In the genomic region with DNA sequence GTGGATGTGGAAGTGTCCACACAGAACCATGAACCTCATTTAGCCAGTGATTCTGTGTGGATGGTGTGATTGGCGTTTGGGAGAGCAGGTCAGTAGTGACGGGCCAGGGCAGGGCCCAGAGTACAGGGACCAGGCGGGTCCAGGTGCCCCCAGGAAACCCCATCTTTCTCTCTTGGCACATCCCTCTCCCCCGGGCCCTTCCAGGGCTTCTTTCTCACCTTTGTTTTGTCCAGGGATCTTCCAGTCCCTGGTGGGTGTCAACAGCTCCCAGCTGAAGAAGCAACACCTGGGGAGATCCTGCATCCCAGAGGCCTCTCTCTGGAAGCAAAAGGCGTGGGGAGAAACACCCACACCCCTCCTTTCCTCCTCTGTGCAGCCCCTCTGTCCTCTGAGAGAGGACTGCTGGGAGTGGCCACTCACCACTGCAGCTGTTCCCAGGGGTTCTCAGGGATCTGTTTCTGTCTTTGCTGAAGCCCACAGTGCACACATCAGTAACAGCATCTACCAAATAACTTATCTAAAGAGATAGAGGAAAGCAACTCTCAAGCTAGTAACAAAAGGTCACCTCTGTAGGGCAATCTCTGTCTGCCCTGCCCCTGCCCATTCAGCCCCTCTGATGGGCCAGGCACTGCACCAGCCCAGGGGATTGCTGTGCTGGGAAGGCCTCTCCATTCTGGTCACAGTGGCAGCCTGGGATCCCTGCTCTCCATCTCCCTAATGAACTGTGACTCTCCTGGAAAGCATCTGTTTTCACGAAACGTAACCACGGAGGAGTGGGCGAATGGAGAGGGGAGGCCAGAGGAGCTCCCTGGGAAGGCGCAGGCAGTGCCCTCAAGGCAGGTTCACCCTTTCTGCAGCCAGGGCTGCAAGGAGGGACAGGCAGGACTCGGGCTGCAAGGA, we compare ENCODE assay signal across 18 cellular contexts.
DNase-seq lines count a peak whose midpoint lies in the region; ATAC-seq and TF ChIP-seq lines count a peak whose summit lies in the region.
"Had no signal": no experiment of that assay in that cellular context is flagged by ENCODE, and none has a peak within 500 bp of the region (broad histone marks: within the 10 kb centered on the region; RNA-seq: fewer than 3 reads in every experiment).

No MANE protein-coding gene starts in this region.

- H3K9me3 ChIP-seq in AG04450 (ENCODE audit: control insufficient read depth, insufficient read depth, low read length) (no peaks in the 10 kb centered on the region), adipocyte (ENCODE audit: control insufficient read depth, low read length) (no peaks in the 10 kb centered on the region), neural progenitor cell (ENCODE audit: low read depth) (no peaks in the 10 kb centered on the region)
- H3K9me3 ChIP-seq: neutrophil, right lobe of liver had no signal

- ATAC-seq in GM21576 (IDR thresholded peaks at IDR 0.05; ENCODE audit: unreplicated experiment) (no peak), HG03095 (IDR thresholded peaks at IDR 0.05; ENCODE audit: unreplicated experiment) (no peak)
- ATAC-seq: right lobe of liver; stimulated activated naive CD8-positive, alpha-beta T cell treated with anti-CD3 and anti-CD28 coated beads, Interleukin-15, amount 100 ng/mL, for 72 hours had no signal

- H3K27ac ChIP-seq in AG04450 (ENCODE audit: low read depth, low read length) (peak overlapping the region; percentile 11), neural progenitor cell (no peak overlapping the region)
- H3K27ac ChIP-seq: neutrophil, right lobe of liver had no signal

- no peaks in the 10 kb centered on the region for H3K27me3 ChIP-seq in AG04450 (ENCODE audit: control insufficient read depth, insufficient read depth, low read length)
- H3K27me3 ChIP-seq in adipocyte (replicated peaks; ENCODE audit: control insufficient read depth, insufficient read depth, low read length): no peaks in the 10 kb centered on the region
- H3K27me3 ChIP-seq in neural progenitor cell: no peaks in the 10 kb centered on the region
- H3K27me3 ChIP-seq: neutrophil, right lobe of liver had no signal

- CTCF ChIA-PET in AG04450 (lab: Charles Lee): interaction anchor here (0.6 kb wide), 1 partner anchor 345 kb away, joined by 5 read pairs; no protein-coding TSS in a partner anchor

- no peak for TF ChIP-seq CTCF in AG04450 (IDR thresholded peaks at IDR 0.05; ENCODE audit: low read depth, low read length)
- TF ChIP-seq CTCF in neural progenitor cell (IDR thresholded peaks at IDR 0.05): no peak

- H2AFZ ChIP-seq in neural progenitor cell (replicated peaks): peak overlapping the region; percentile 50

- H3K4me1 Mint-ChIP-seq in neural progenitor cell: peaks cover 2% of the 10 kb centered on the region
- H3K4me1 Mint-ChIP-seq: stimulated activated naive CD8-positive, alpha-beta T cell treated with anti-CD3 and anti-CD28 coated beads, Interleukin-15, amount 100 ng/mL, for 72 hours had no signal

- H3K4me1 ChIP-seq in adipocyte (ENCODE audit: control insufficient read depth, insufficient read depth, low read length) (no peaks in the 10 kb centered on the region), neural progenitor cell (no peaks in the 10 kb centered on the region)
- H3K4me1 ChIP-seq: right lobe of liver had no signal

- H3K4me3 ChIP-seq in AG04450 (ENCODE audit: low read depth, low read length): no peak overlapping the region
- no peak overlapping the region for H3K4me3 ChIP-seq in adipocyte (ENCODE audit: low read length)
- H3K4me3 ChIP-seq in neural progenitor cell: no peak overlapping the region
- H3K4me3 ChIP-seq: right lobe of liver had no signal

- H3K36me3 ChIP-seq in adipocyte (ENCODE audit: control insufficient read depth, insufficient read depth, low read length, severe bottlenecking) (no peaks in the 10 kb centered on the region), neural progenitor cell (no peaks in the 10 kb centered on the region)
- H3K36me3 ChIP-seq: neutrophil, right lobe of liver had no signal

- H3K4me3 Mint-ChIP-seq in neural progenitor cell: no peak overlapping the region
- H3K4me3 Mint-ChIP-seq: stimulated activated naive CD8-positive, alpha-beta T cell treated with anti-CD3 and anti-CD28 coated beads, Interleukin-15, amount 100 ng/mL, for 72 hours had no signal

- no peaks in the 10 kb centered on the region for H3K9me3 Mint-ChIP-seq in neural progenitor cell
- H3K9me3 Mint-ChIP-seq: stimulated activated naive CD8-positive, alpha-beta T cell treated with anti-CD3 and anti-CD28 coated beads, Interleukin-15, amount 100 ng/mL, for 72 hours had no signal

- H3K36me3 Mint-ChIP-seq in neural progenitor cell: no peaks in the 10 kb centered on the region

- no peak for DNase-seq in AG04450 (ENCODE audit: low read depth, low spot score)
- DNase-seq in EH (ENCODE audit: low read depth): peak; percentile 17
- peak; percentile 71 for DNase-seq in adipocyte (ENCODE audit: low read depth)
- peak; percentile 2 for DNase-seq in neural progenitor cell (ENCODE audit: low spot score)
- no peak for DNase-seq in iPS-NIHi7 (ENCODE audit: extremely low spot score)
- DNase-seq: activated naive CD4-positive, alpha-beta T cell; anterior cingulate cortex; EL; hypothalamus; kidney glomerular epithelial cell; midbrain; NCI-H1930; NCI-H446 treated with DMSO at 0.1 percent for 48 hours; stimulated activated naive CD8-positive, alpha-beta T cell treated with anti-CD3 and anti-CD28 coated beads, Interleukin-15, amount 100 ng/mL, for 72 hours had no signal

- H3K27ac Mint-ChIP-seq in neural progenitor cell: peak overlapping the region; percentile 58

- H3K4me2 ChIP-seq in neural progenitor cell: no peak overlapping the region

- H3K9ac ChIP-seq in adipocyte (ENCODE audit: low read length) (no peak overlapping the region), neural progenitor cell (no peak overlapping the region)

- POLR2A ChIA-PET in AG04450 (lab: Yijun Ruan, JAX): no interaction called here

- H3F3A ChIP-seq in neural progenitor cell (ENCODE audit: low read depth): no peaks in the 10 kb centered on the region

- H4K20me1 ChIP-seq in neural progenitor cell (ENCODE audit: low read depth): no peaks in the 10 kb centered on the region

- H3K27me3 Mint-ChIP-seq in neural progenitor cell (ENCODE audit: insufficient read depth, low read depth): peaks cover 5% of the 10 kb centered on the region

- H3K79me2 ChIP-seq in neural progenitor cell (ENCODE audit: low read depth): no peaks in the 10 kb centered on the region

Comparison
In these comparisons a context has a peak if more than half of its experiments do, and no peak if none do; other contexts are left out.
1. DNase-seq: peak in EH (single experiment), adipocyte (single experiment) and neural progenitor cell (single experiment); none in AG04450 (single experiment) and iPS-NIHi7 (single experiment).